1 cellular context compared by ENCODE assay signal in the genomic region with DNA sequence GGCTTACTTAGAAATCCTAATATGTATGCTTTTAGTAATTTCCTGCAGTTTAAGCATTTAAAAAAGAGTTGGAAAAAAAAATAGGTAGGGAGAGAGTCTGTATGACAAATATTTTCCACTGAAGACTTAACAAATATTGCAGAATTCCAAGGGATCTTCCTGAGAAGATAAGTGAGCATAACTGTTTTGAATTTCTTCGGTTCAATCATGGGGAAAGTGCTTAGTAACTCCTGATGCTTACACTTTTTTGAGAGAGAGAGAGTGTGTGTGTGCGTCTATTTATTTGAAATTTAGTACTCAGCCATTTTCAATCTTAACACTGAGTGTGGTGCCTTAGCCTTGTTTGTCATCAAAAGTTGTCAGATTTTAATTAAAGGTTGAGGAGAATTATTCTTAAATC.
TF ChIP-seq lines count a peak whose summit lies in the region.

No MANE protein-coding gene starts in this region.

TF ChIP-seq in HEK293, 187 proteins besides CTCF, POLR2A, EP300 and RAD21:
- TF ChIP-seq ZNF248 (tag by site-specific recombination; IDR thresholded peaks at IDR 0.05) (no peak), PRDM1 (tag by site-specific recombination; IDR thresholded peaks at IDR 0.05) (peak; percentile 74), ZNF785 (tag by site-specific recombination; IDR thresholded peaks at IDR 0.05) (no peak), ZNF202 (tag by site-specific recombination; IDR thresholded peaks at IDR 0.05; ENCODE audit: borderline replicate concordance) (no peak), MYNN (tag by site-specific recombination; IDR thresholded peaks at IDR 0.05; ENCODE audit: borderline replicate concordance) (no peak), ZNF169 (tag by site-specific recombination; IDR thresholded peaks at IDR 0.05) (no peak), ZSCAN23 (tag by site-specific recombination; IDR thresholded peaks at IDR 0.05) (no peak), ZNF473 (tag by site-specific recombination; IDR thresholded peaks at IDR 0.05) (no peak)
